25 cellular contexts compared by ENCODE assay signal in the genomic region with DNA sequence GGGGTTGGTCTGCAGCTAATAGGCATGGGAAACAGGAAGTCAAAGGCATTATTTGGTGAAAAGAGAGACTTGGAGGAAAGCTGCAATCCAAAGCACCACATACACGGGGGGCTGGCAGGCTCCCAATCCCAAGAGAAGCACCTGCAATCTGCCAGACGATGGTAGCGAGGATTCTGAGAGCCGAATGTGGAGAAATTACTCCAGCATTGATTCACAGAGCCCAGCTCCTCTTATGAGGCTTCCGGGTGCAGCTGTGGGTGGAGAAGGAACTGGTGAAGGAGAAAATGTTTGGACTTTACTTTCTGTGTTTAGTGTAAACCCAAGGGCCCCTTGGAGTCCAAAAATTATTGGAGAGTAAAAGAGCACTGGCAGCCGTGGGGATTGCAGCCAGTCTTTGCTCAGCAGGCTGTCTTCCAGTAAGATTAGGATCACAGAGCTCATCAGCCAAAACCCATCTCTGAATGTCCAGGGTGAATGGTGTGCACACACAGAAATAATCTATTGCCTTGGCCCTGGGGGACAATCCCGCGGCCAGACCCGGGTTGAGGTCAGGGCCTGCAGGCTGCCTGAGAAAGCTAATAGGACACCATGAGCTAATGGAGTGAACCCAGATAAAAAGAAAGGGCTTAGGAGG.
DNase-seq lines count a peak whose midpoint lies in the region; ATAC-seq and TF ChIP-seq lines count a peak whose summit lies in the region.
"Had no signal": no experiment of that assay in that cellular context is flagged by ENCODE, and none has a peak within 500 bp of the region (broad histone marks: within the 10 kb centered on the region; RNA-seq: fewer than 3 reads in every experiment).

No MANE protein-coding gene starts in this region.

- H3K4me1 Mint-ChIP-seq in activated CD4-positive, alpha-beta T cell treated with anti-CD3 and anti-CD28 coated beads, Interleukin-2, amount 10 ng/mL, durations not matched to agents 24 days and 14 days = no peaks in the 10 kb centered on the region
- H3K4me1 Mint-ChIP-seq: CD8-positive, alpha-beta memory T cell had no signal

- no peak overlapping the region for H3K4me2 ChIP-seq in SK-N-SH

- no peaks in the 10 kb centered on the region for H3F3A ChIP-seq in SK-N-SH (replicated peaks; ENCODE audit: insufficient read depth)

- no peak for ATAC-seq in SK-N-SH treated with all-trans-retinoic acid at 6 μM for 48 hours
- ATAC-seq in right cardiac atrium = peak in 1 of 2 donors; percentile 77
- ATAC-seq: HepG2, K562 had no signal

- H3K9ac ChIP-seq in SK-N-SH = no peak overlapping the region

- H3K27me3 Mint-ChIP-seq in activated CD4-positive, alpha-beta T cell treated with anti-CD3 and anti-CD28 coated beads, Interleukin-2, amount 10 ng/mL, durations not matched to agents 24 days and 14 days = no peaks in the 10 kb centered on the region

- CTCF ChIA-PET in SK-N-SH (lab: Yijun Ruan, JAX) = no interaction called here

- H3K4me3 ChIP-seq in SK-N-SH (ENCODE audit: low read depth in 2 of 2, low read length in 1 of 2) (no peak overlapping the region), MG63 (no peak overlapping the region), right cardiac atrium (ENCODE audit: low read length) (no peak overlapping the region)
- H3K4me3 ChIP-seq: K562 had no signal

- H2AFZ ChIP-seq in SK-N-SH (ENCODE audit: low read depth) = no peak overlapping the region

- H3K9me3 ChIP-seq in SK-N-SH (no peaks in the 10 kb centered on the region), MG63 (no peaks in the 10 kb centered on the region), right cardiac atrium (ENCODE audit: control insufficient read depth, low read length) (no peaks in the 10 kb centered on the region)

- no peak for TF ChIP-seq EP300 in SK-N-SH (IDR thresholded peaks at IDR 0.05; ENCODE audit: borderline replicate concordance in 1 of 2, low read depth in 1 of 2, low read length in 1 of 2)

- TF ChIP-seq CTCF in SK-N-SH (IDR thresholded peaks at IDR 0.05) = no peak

- H3K27ac Mint-ChIP-seq in activated CD4-positive, alpha-beta T cell treated with anti-CD3 and anti-CD28 coated beads, Interleukin-2, amount 10 ng/mL, durations not matched to agents 24 days and 14 days = no peak overlapping the region
- H3K27ac Mint-ChIP-seq: CD8-positive, alpha-beta memory T cell had no signal

- no peaks in the 10 kb centered on the region for H4K20me1 ChIP-seq in SK-N-SH (ENCODE audit: insufficient read depth)

- intact Hi-C loops in right cardiac atrium (cut with DNase I) = no loop called here
- intact Hi-C loops in activated CD4-positive, alpha-beta T cell treated with anti-CD3 and anti-CD28 coated beads, Interleukin-2, amount 10 ng/mL, durations not matched to agents 24 days and 14 days (cut with micrococcal nuclease) = no loop called here

- H3K79me2 ChIP-seq in SK-N-SH (ENCODE audit: insufficient read depth) = no peaks in the 10 kb centered on the region

- TF ChIP-seq RAD21 in SK-N-SH (IDR thresholded peaks at IDR 0.05; ENCODE audit: low read length) = no peak

- H3K27ac ChIP-seq in SK-N-SH (ENCODE audit: low read depth in 2 of 2, low read length in 1 of 2) = no peak overlapping the region
- H3K27ac ChIP-seq in right cardiac atrium (ENCODE audit: low read length) = no peak overlapping the region
- H3K27ac ChIP-seq: HL-60 had no signal

- peaks cover 0 to 9% of the 10 kb centered on the region in 2 experiments; a peak in 1 of 4 replicates for H3K4me1 ChIP-seq in SK-N-SH (ENCODE audit: control insufficient read depth in 1 of 2, insufficient read depth in 2 of 2, low read depth in 1 of 2, low read length in 1 of 2)
- no peaks in the 10 kb centered on the region for H3K4me1 ChIP-seq in right cardiac atrium (ENCODE audit: control insufficient read depth, insufficient read depth, low read length)

- no peaks in the 10 kb centered on the region for H3K9me3 Mint-ChIP-seq in activated CD4-positive, alpha-beta T cell treated with anti-CD3 and anti-CD28 coated beads, Interleukin-2, amount 10 ng/mL, durations not matched to agents 24 days and 14 days

- no peak overlapping the region for H3K4me3 Mint-ChIP-seq in activated CD4-positive, alpha-beta T cell treated with anti-CD3 and anti-CD28 coated beads, Interleukin-2, amount 10 ng/mL, durations not matched to agents 24 days and 14 days
- H3K4me3 Mint-ChIP-seq: CD8-positive, alpha-beta memory T cell had no signal

- no peaks in the 10 kb centered on the region for H3K36me3 Mint-ChIP-seq in activated CD4-positive, alpha-beta T cell treated with anti-CD3 and anti-CD28 coated beads, Interleukin-2, amount 10 ng/mL, durations not matched to agents 24 days and 14 days (ENCODE audit: low read depth)
- H3K36me3 Mint-ChIP-seq: CD8-positive, alpha-beta memory T cell had no signal

- DNase-seq in SK-N-SH (peak; percentile 12), MG63 (peak; percentile 3), right cardiac atrium (peak in 2 of 3 donors; percentile 49 to 73), ureter (ENCODE audit: low spot score) (peak; percentile 43), UCSD-AML1 (lab: John Stamatoyannopoulos, UW; ENCODE audit: unreplicated experiment) (no peak), NCI-H446 treated with DMSO at 0.1 percent for 48 hours (lab: John Stamatoyannopoulos, UW) (no peak)
- DNase-seq in activated CD4-positive, alpha-beta T cell treated with anti-CD3 and anti-CD28 coated beads, Interleukin-2, amount 10 ng/mL, durations not matched to agents 24 days and 14 days = no peak
- DNase-seq: 8988T; AML-193; C1 segment of cervical spinal cord; Calu3; CD8-positive, alpha-beta memory T cell; GDM1; NCI-H1105; NCI-H146; NCI-H2029 treated with DMSO at 0.1 percent for 48 hours; NCI-H226; NCI-H524 treated with DMSO at 0.1 percent for 48 hours; NCI-H82; OCI-M1; SW 1271 had no signal

- POLR2A ChIA-PET in SK-N-SH (lab: Yijun Ruan, JAX) = no interaction called here

- H3K27me3 ChIP-seq in SK-N-SH (ENCODE audit: insufficient read depth) (no peaks in the 10 kb centered on the region), MG63 (no peaks in the 10 kb centered on the region), right cardiac atrium (ENCODE audit: control insufficient read depth, insufficient read depth) (no peaks in the 10 kb centered on the region)

- 25% methylated on average over 9 of the region's 9 CpGs for WGBS in SK-N-SH (ENCODE audit: low lambda C conversion rate)
- WGBS in right cardiac atrium = 61% methylated on average over 9 of the region's 9 CpGs

- H3K9me2 ChIP-seq in SK-N-SH = no peaks in the 10 kb centered on the region

- H3K36me3 ChIP-seq in SK-N-SH (replicated peaks in 1 of 2; ENCODE audit: control insufficient read depth in 1 of 2, insufficient read depth in 2 of 2, low read length in 1 of 2) (no peaks in the 10 kb centered on the region), MG63 (no peaks in the 10 kb centered on the region)

TF ChIP-seq in SK-N-SH, 30 proteins besides CTCF, POLR2A, EP300 and RAD21:
- no peak for TF ChIP-seq SIN3A (IDR thresholded peaks at IDR 0.05; ENCODE audit: borderline replicate concordance, low read depth, low read length)
- no peak for TF ChIP-seq RFX5 (IDR thresholded peaks at IDR 0.05; ENCODE audit: low read length)
- peak; percentile 24; the same call in 1 of the 2 replicates for TF ChIP-seq GATA2 (CRISPR knock-in tag; IDR thresholded peaks at IDR 0.05)
- no peak for TF ChIP-seq POLR2AphosphoS5 (IDR thresholded peaks at IDR 0.05; ENCODE audit: low read depth, low read length)

TF ChIP-seq in SK-N-SH treated with all-trans-retinoic acid at 6 μM for 48 hours, 23 proteins besides CTCF, POLR2A, EP300 and RAD21 (continues in another document):
- TF ChIP-seq ZNF70 (CRISPR knock-in tag; IDR thresholded peaks at IDR 0.05) (no peak), OSR1 (CRISPR knock-in tag; IDR thresholded peaks at IDR 0.05) (no peak)
- TF ChIP-seq, protein P1, sequence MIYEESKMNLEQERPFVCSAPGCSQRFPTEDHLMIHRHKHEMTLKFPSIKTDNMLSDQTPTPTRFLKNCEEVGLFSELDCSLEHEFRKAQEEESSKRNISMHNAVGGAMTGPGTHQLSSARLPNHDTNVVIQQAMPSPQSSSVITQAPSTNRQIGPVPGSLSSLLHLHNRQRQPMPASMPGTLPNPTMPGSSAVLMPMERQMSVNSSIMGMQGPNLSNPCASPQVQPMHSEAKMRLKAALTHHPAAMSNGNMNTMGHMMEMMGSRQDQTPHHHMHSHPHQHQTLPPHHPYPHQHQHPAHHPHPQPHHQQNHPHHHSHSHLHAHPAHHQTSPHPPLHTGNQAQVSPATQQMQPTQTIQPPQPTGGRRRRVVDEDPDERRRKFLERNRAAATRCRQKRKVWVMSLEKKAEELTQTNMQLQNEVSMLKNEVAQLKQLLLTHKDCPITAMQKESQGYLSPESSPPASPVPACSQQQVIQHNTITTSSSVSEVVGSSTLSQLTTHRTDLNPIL (CRISPR knock-in tag; IDR thresholded peaks at IDR 0.05; ENCODE audit: low read depth) = no peak
- TF ChIP-seq, protein P2, sequence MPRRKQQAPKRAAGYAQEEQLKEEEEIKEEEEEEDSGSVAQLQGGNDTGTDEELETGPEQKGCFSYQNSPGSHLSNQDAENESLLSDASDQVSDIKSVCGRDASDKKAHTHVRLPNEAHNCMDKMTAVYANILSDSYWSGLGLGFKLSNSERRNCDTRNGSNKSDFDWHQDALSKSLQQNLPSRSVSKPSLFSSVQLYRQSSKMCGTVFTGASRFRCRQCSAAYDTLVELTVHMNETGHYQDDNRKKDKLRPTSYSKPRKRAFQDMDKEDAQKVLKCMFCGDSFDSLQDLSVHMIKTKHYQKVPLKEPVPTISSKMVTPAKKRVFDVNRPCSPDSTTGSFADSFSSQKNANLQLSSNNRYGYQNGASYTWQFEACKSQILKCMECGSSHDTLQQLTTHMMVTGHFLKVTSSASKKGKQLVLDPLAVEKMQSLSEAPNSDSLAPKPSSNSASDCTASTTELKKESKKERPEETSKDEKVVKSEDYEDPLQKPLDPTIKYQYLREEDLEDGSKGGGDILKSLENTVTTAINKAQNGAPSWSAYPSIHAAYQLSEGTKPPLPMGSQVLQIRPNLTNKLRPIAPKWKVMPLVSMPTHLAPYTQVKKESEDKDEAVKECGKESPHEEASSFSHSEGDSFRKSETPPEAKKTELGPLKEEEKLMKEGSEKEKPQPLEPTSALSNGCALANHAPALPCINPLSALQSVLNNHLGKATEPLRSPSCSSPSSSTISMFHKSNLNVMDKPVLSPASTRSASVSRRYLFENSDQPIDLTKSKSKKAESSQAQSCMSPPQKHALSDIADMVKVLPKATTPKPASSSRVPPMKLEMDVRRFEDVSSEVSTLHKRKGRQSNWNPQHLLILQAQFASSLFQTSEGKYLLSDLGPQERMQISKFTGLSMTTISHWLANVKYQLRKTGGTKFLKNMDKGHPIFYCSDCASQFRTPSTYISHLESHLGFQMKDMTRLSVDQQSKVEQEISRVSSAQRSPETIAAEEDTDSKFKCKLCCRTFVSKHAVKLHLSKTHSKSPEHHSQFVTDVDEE (CRISPR knock-in tag; IDR thresholded peaks at IDR 0.05) = no peak

Comparison
In these comparisons a context has a peak if more than half of its experiments do, and no peak if none do; other contexts are left out.
1. DNase-seq: peak in SK-N-SH (single experiment), MG63 (single experiment), right cardiac atrium (2 of 3) and ureter (single experiment); none in UCSD-AML1 (single experiment), NCI-H446 treated with DMSO at 0.1 percent for 48 hours (single experiment) and activated CD4-positive, alpha-beta T cell treated with anti-CD3 and anti-CD28 coated beads, Interleukin-2, amount 10 ng/mL, durations not matched to agents 24 days and 14 days (single experiment).